In genomic region chr3:153028336-153028735, GRCh38 we compare ENCODE assay signal across 15 cellular contexts.
A peak's percentile ranks its signal among the peaks of the same experiment; 100 is the strongest.
DNase-seq lines count a peak whose midpoint lies in the region; ATAC-seq, FAIRE-seq and TF ChIP-seq lines count a peak whose summit lies in the region.
"Had no signal": no experiment of that assay in that cellular context is flagged by ENCODE, and none has a peak within 500 bp of the region (broad histone marks: within the 10 kb centered on the region; RNA-seq: fewer than 3 reads in every experiment).

No MANE protein-coding gene starts in this region.

- peak overlapping the region; percentile 34; the same call in 1 of the 2 replicates for H2AFZ ChIP-seq in GM12878 (ENCODE audit: control insufficient read depth, low read depth, low read length)

- H3K79me2 ChIP-seq in GM12878 (ENCODE audit: control insufficient read depth, insufficient read depth, low read length), result no peaks in the 10 kb centered on the region

- POLR2A ChIA-PET in A673 (lab: Charles Lee; ENCODE audit: low non-redundant PET) (no interaction called here), GM12878 (lab: Charles Lee) (no interaction called here)

- H3K4me3 ChIP-seq in A673 (ENCODE audit: low read depth, low read length, poor library complexity, severe bottlenecking) (peak overlapping the region; percentile 11), GM12878 (no peak overlapping the region), gastroesophageal sphincter (no peak overlapping the region), gastrocnemius medialis (no peak overlapping the region)
- H3K4me3 ChIP-seq: left ventricle myocardium inferior, thoracic aorta had no signal

- H4K20me1 ChIP-seq in GM12878 (ENCODE audit: control insufficient read depth, insufficient read depth), result no peaks in the 10 kb centered on the region

- H3K27ac Mint-ChIP-seq in activated T-cell treated with anti-CD3 and anti-CD28 coated beads, Interleukin-2, amount 50 U/mL, for 72 hours, result no peak overlapping the region
- H3K27ac Mint-ChIP-seq: activated naive CD8-positive, alpha-beta T cell treated with anti-CD3 and anti-CD28 coated beads, Interleukin-2, amount 50 U/mL, for 24 hours had no signal

- DNase-seq in A673 (ENCODE audit: low spot score), result peak; percentile 72
- peak; percentile 38 for DNase-seq in LHCN-M2 (ENCODE audit: low read depth)
- no peak for DNase-seq in GM12878 (ENCODE audit: low read depth, low spot score)
- no peak for DNase-seq in gastrocnemius medialis
- DNase-seq in activated T-cell treated with anti-CD3 and anti-CD28 coated beads, Interleukin-2, amount 50 U/mL, for 72 hours, result no peak
- DNase-seq: ACHN; activated CD4-positive, alpha-beta T cell treated with anti-CD3 and anti-CD28 coated beads, Interleukin-2, amount 50 U/mL, for 1 hour; activated naive CD8-positive, alpha-beta T cell treated with anti-CD3 and anti-CD28 coated beads, Interleukin-2, amount 50 U/mL, for 24 hours; left ventricle myocardium inferior; right cardiac atrium; stimulated activated CD8-positive, alpha-beta memory T cell treated with anti-CD3 and anti-CD28 coated beads, Interleukin-4, amount 100 ng/mL, for 48 hours had no signal

- no peaks in the 10 kb centered on the region for H3K9me3 Mint-ChIP-seq in activated T-cell treated with anti-CD3 and anti-CD28 coated beads, Interleukin-2, amount 50 U/mL, for 72 hours
- H3K9me3 Mint-ChIP-seq: activated naive CD8-positive, alpha-beta T cell treated with anti-CD3 and anti-CD28 coated beads, Interleukin-2, amount 50 U/mL, for 24 hours had no signal

- no peak overlapping the region for H3K4me2 ChIP-seq in GM12878 (ENCODE audit: control insufficient read depth, insufficient read depth)

- TF ChIP-seq POLR2A in GM12878 (IDR thresholded peaks at IDR 0.05; ENCODE audit: low read depth, low read length) (no peak), gastroesophageal sphincter (IDR thresholded peaks at IDR 0.05) (no peak), gastrocnemius medialis (IDR thresholded peaks at IDR 0.05) (no peak)

- RAD21 ChIA-PET in GM12878 (lab: Charles Lee; ENCODE audit: unreplicated experiment), result interaction anchor here (0.6 kb wide), 1 partner anchor 113 kb away, joined by 3 read pairs; no protein-coding TSS in a partner anchor

- FAIRE-seq in GM12878 (lab: Jason Lieb, UNC), result no peak

- CTCF ChIA-PET in A673 (lab: Charles Lee), result interaction anchor here (0.8 kb wide), 1 partner anchor 133 kb away, joined by 3 read pairs; no protein-coding TSS in a partner anchor
- CTCF ChIA-PET in GM12878 (lab: Yijun Ruan, JAX), result interaction anchor here (1.1 kb wide), 1 partner anchor 942 kb away, joined by 3 read pairs; no protein-coding TSS in a partner anchor

- peaks cover 25% of the 10 kb centered on the region for H3K4me1 ChIP-seq in A673 (ENCODE audit: insufficient read depth, low read length, poor library complexity, severe bottlenecking)
- no peaks in the 10 kb centered on the region for H3K4me1 ChIP-seq in GM12878 (ENCODE audit: control insufficient read depth, insufficient read depth, low read length)
- H3K4me1 ChIP-seq in gastroesophageal sphincter, result peaks cover 0 to 27% (median 18%) of the 10 kb centered on the region in 3 donors
- no peaks in the 10 kb centered on the region for H3K4me1 ChIP-seq in gastrocnemius medialis

- H3K4me1 Mint-ChIP-seq in activated T-cell treated with anti-CD3 and anti-CD28 coated beads, Interleukin-2, amount 50 U/mL, for 72 hours (ENCODE audit: low read depth), result no peaks in the 10 kb centered on the region
- H3K4me1 Mint-ChIP-seq: activated naive CD8-positive, alpha-beta T cell treated with anti-CD3 and anti-CD28 coated beads, Interleukin-2, amount 50 U/mL, for 24 hours had no signal

- TF ChIP-seq RAD21 in GM12878 (IDR thresholded peaks at IDR 0.05; ENCODE audit: insufficient read depth, low read depth, low read length), result no peak

- H3K4me3 Mint-ChIP-seq in activated T-cell treated with anti-CD3 and anti-CD28 coated beads, Interleukin-2, amount 50 U/mL, for 72 hours, result no peak overlapping the region
- H3K4me3 Mint-ChIP-seq: activated naive CD8-positive, alpha-beta T cell treated with anti-CD3 and anti-CD28 coated beads, Interleukin-2, amount 50 U/mL, for 24 hours had no signal

- H3K36me3 ChIP-seq in A673 (ENCODE audit: insufficient read depth, low read length, poor library complexity, severe bottlenecking) (no peaks in the 10 kb centered on the region), GM12878 (ENCODE audit: control insufficient read depth in 2 of 2, insufficient read depth in 2 of 2, low read length in 1 of 2) (no peaks in the 10 kb centered on the region), gastroesophageal sphincter (no peaks in the 10 kb centered on the region), gastrocnemius medialis (no peaks in the 10 kb centered on the region)
- H3K36me3 ChIP-seq: left ventricle myocardium inferior, thoracic aorta had no signal

- intact Hi-C loops in A673 (cut with micrococcal nuclease; ENCODE audit: unreplicated experiment) (loop anchor here (5.0 to 10.0 kb wide), 3 partner anchors 944 to 1226 kb away; no protein-coding TSS in a partner anchor), GM12878 (cut with micrococcal nuclease; ENCODE audit: unreplicated experiment) (loop anchor here (5.0 kb wide), 2 partner anchors 569 to 989 kb away; no protein-coding TSS in a partner anchor), gastrocnemius medialis (cut with DNase I; ENCODE audit: low total_unique reads) (loop anchor here (5.0 kb wide), 1 partner anchor 739 kb away; no protein-coding TSS in a partner anchor)

- no peaks in the 10 kb centered on the region for H3K27me3 Mint-ChIP-seq in activated T-cell treated with anti-CD3 and anti-CD28 coated beads, Interleukin-2, amount 50 U/mL, for 72 hours (ENCODE audit: low read depth)

- in situ Hi-C loops in GM12878 (cut with MboI), result loop anchor here (10.0 kb wide), 1 partner anchor 736 kb away; no protein-coding TSS in a partner anchor
- in situ Hi-C loops in gastrocnemius medialis (cut with MboI; ENCODE audit: low sequenced_read_pairs in 4 of 4), result loop anchor here in 3 of 4 donors (25.0 kb wide), 3 partner anchors 559 to 1234 kb away; no protein-coding TSS in a partner anchor

- BruUV-seq in A673 (replicated peaks; lab: Mats Ljungman, UMichigan) (no TSS peak), GM12878 (replicated peaks; lab: Mats Ljungman, UMichigan) (no TSS peak)

- no peak for ATAC-seq in GM12878
- ATAC-seq in gastroesophageal sphincter, result peak; percentile 68
- no peak for ATAC-seq in gastrocnemius medialis
- ATAC-seq in GM21447 (IDR thresholded peaks at IDR 0.05; ENCODE audit: unreplicated experiment), result no peak
- ATAC-seq in HG02623 (IDR thresholded peaks at IDR 0.05; ENCODE audit: unreplicated experiment), result no peak
- no peak for ATAC-seq in activated T-cell treated with anti-CD3 and anti-CD28 coated beads, Interleukin-2, amount 50 U/mL, for 72 hours (replicated peaks in 1 of 2)
- ATAC-seq: activated naive CD8-positive, alpha-beta T cell treated with anti-CD3 and anti-CD28 coated beads, Interleukin-2, amount 50 U/mL, for 24 hours had no signal

- 2% methylated on average over 6 of the region's 6 CpGs for WGBS in GM12878 (ENCODE audit: insufficient coverage, insufficient replicate concordance, low lambda C conversion rate, missing lambda C conversion rate)
- 0 to 7% methylated on average over 6 of the region's 6 CpGs for WGBS in gastroesophageal sphincter (ENCODE audit: low coverage in 1 of 2), 2 donors

- H3K27ac ChIP-seq in A673 (ENCODE audit: low read depth, low read length, poor library complexity, severe bottlenecking), result peak overlapping the region; percentile 26
- H3K27ac ChIP-seq in GM12878 (ENCODE audit: control insufficient read depth, insufficient read depth), result no peak overlapping the region
- H3K27ac ChIP-seq in gastroesophageal sphincter, result peak overlapping the region in 3 of 4 donors; percentile 31 to 61 (median 50)
- H3K27ac ChIP-seq in gastrocnemius medialis, result no peak overlapping the region
- H3K27ac ChIP-seq: left ventricle myocardium inferior, thoracic aorta had no signal

- no peak for TF ChIP-seq EP300 in GM12878 (IDR thresholded peaks at IDR 0.05; ENCODE audit: borderline replicate concordance in 1 of 2, control insufficient read depth in 1 of 2, low read depth in 2 of 2, low read length in 2 of 2)
- TF ChIP-seq EP300 in gastroesophageal sphincter (IDR thresholded peaks at IDR 0.05), result no peak

- no peaks in the 10 kb centered on the region for H3K36me3 Mint-ChIP-seq in activated T-cell treated with anti-CD3 and anti-CD28 coated beads, Interleukin-2, amount 50 U/mL, for 72 hours (ENCODE audit: insufficient read depth in 2 of 2)

- H3K9me3 ChIP-seq in A673 (ENCODE audit: low read depth, low read length, poor library complexity, severe bottlenecking), result no peaks in the 10 kb centered on the region
- H3K9me3 ChIP-seq in GM12878 (replicated peaks; ENCODE audit: control insufficient read depth, insufficient read depth, low read length), result no peaks in the 10 kb centered on the region
- H3K9me3 ChIP-seq in gastroesophageal sphincter, result no peaks in the 10 kb centered on the region
- H3K9me3 ChIP-seq in gastrocnemius medialis, result no peaks in the 10 kb centered on the region
- H3K9me3 ChIP-seq: left ventricle myocardium inferior, thoracic aorta had no signal

- H3K27me3 ChIP-seq in A673 (replicated peaks; ENCODE audit: insufficient read depth, low read depth, low read length, poor library complexity) (no peaks in the 10 kb centered on the region), GM12878 (replicated peaks in 1 of 2; ENCODE audit: control insufficient read depth in 2 of 2, insufficient read depth in 2 of 2, low read length in 1 of 2) (no peaks in the 10 kb centered on the region), gastroesophageal sphincter (no peaks in the 10 kb centered on the region), gastrocnemius medialis (no peaks in the 10 kb centered on the region)

- no peak overlapping the region for H3K9ac ChIP-seq in GM12878 (ENCODE audit: control insufficient read depth, insufficient read depth, low read length)

- no peak for TF ChIP-seq CTCF in A673 (conservative IDR thresholded peaks at IDR 0.05; ENCODE audit: low read depth, low read length)
- no peak for TF ChIP-seq CTCF in GM12878 (IDR thresholded peaks at IDR 0.05 in 2 of 3, conservative IDR thresholded peaks at IDR 0.05 in 1 of 3; ENCODE audit: control insufficient read depth in 2 of 3, extremely low read depth in 1 of 3, insufficient read depth in 1 of 3, low read depth in 3 of 3, low read length in 3 of 3)
- no peak for TF ChIP-seq CTCF in gastroesophageal sphincter (IDR thresholded peaks at IDR 0.05)
- TF ChIP-seq CTCF in gastrocnemius medialis (IDR thresholded peaks at IDR 0.05 in 4 of 5, conservative IDR thresholded peaks at IDR 0.05 in 1 of 5), result no peak

- SMC1A ChIA-PET in GM12878 (lab: Charles Lee; ENCODE audit: uncharacterized antibody, unreplicated experiment), result interaction anchor here (1.5 kb wide), 1 partner anchor 737 kb away, joined by 3 read pairs; no protein-coding TSS in a partner anchor

TF ChIP-seq in GM12878, 131 proteins besides CTCF, POLR2A, EP300 and RAD21 (continues in another document):
- TF ChIP-seq RBBP5 (conservative IDR thresholded peaks at IDR 0.05) (no peak), HCFC1 (IDR thresholded peaks at IDR 0.05; ENCODE audit: low read length) (no peak)

Comparison
In these comparisons a context has a peak if more than half of its experiments do, and no peak if none do; other contexts are left out.
1. DNase-seq: peak in A673 (single experiment) and LHCN-M2 (single experiment); none in GM12878 (single experiment), gastrocnemius medialis (0 of 2) and activated T-cell treated with anti-CD3 and anti-CD28 coated beads, Interleukin-2, amount 50 U/mL, for 72 hours (0 of 2).
2. H3K27ac ChIP-seq: peak in A673 (single experiment) and gastroesophageal sphincter (3 of 4); none in GM12878 (single experiment) and gastrocnemius medialis (0 of 4).